Comparison of ENCODE assay signal across 13 cellular contexts in genomic region chr13:44272692-44273091, GRCh38.
DNase-seq lines count a peak whose midpoint lies in the region; TF ChIP-seq lines count a peak whose summit lies in the region.
"Had no signal": no experiment of that assay in that cellular context is flagged by ENCODE, and none has a peak within 500 bp of the region (broad histone marks: within the 10 kb centered on the region; RNA-seq: fewer than 3 reads in every experiment).

No MANE protein-coding gene starts in this region.

- H3K4me2 ChIP-seq in DOHH2 (ENCODE audit: low read length): peak overlapping the region; percentile 96

- no peak overlapping the region for H3K27ac Mint-ChIP-seq in progenitor cell of endocrine pancreas

- H3K4me3 ChIP-seq in DOHH2 (ENCODE audit: low read length): peak overlapping the region; percentile 74; the same call in 1 of the 2 replicates
- no peak overlapping the region for H3K4me3 ChIP-seq in fibroblast of mammary gland (ENCODE audit: control insufficient read depth, low read depth, low read length)
- no peak overlapping the region for H3K4me3 ChIP-seq in skeletal muscle tissue (ENCODE audit: low read length in 3 of 3)
- H3K4me3 ChIP-seq in HAP-1: no peak overlapping the region

- H3K9me3 Mint-ChIP-seq in progenitor cell of endocrine pancreas (ENCODE audit: low read depth): no peaks in the 10 kb centered on the region

- no peaks in the 10 kb centered on the region for H3K27me3 ChIP-seq in DOHH2 (ENCODE audit: control insufficient read depth, low read length)
- no peaks in the 10 kb centered on the region for H3K27me3 ChIP-seq in skeletal muscle tissue (ENCODE audit: control insufficient read depth in 3 of 3, insufficient read depth in 3 of 3, low read length in 3 of 3)
- peaks cover 23% of the 10 kb centered on the region for H3K27me3 ChIP-seq in HAP-1 (ENCODE audit: low read depth)

- no peaks in the 10 kb centered on the region for H4K20me1 ChIP-seq in DOHH2 (ENCODE audit: control insufficient read depth, insufficient read depth, low read depth, low read length)

- peaks cover 33% of the 10 kb centered on the region for H3F3A ChIP-seq in DOHH2 (ENCODE audit: control insufficient read depth, insufficient read depth)

- no peak overlapping the region for H3K4me3 Mint-ChIP-seq in progenitor cell of endocrine pancreas (ENCODE audit: low read depth)

- H3K9me2 ChIP-seq in DOHH2 (replicated peaks; ENCODE audit: control insufficient read depth, low read length): no peaks in the 10 kb centered on the region

- H3K9me3 ChIP-seq in DOHH2 (ENCODE audit: control insufficient read depth, insufficient read depth, low read length): peaks cover 5% of the 10 kb centered on the region; the same call in 1 of the 2 replicates
- H3K9me3 ChIP-seq in skeletal muscle tissue (ENCODE audit: control insufficient read depth in 3 of 3, low read length in 3 of 3): no peaks in the 10 kb centered on the region
- H3K9me3 ChIP-seq in HAP-1: no peaks in the 10 kb centered on the region

- H3K9ac ChIP-seq in skeletal muscle tissue (ENCODE audit: low read depth in 1 of 3, low read length in 3 of 3): no peak overlapping the region

- H3K27me3 Mint-ChIP-seq in progenitor cell of endocrine pancreas: peaks cover 22% of the 10 kb centered on the region

- H3K27ac ChIP-seq in DOHH2 (ENCODE audit: low read depth, low read length) (no peak overlapping the region), skeletal muscle tissue (ENCODE audit: low read depth, low read length) (peak overlapping the region; percentile 87)

- H3K36me3 Mint-ChIP-seq in progenitor cell of endocrine pancreas (ENCODE audit: insufficient read depth): no peaks in the 10 kb centered on the region

- DNase-seq in RPMI7951 (ENCODE audit: low read depth): peak; percentile 91
- DNase-seq in fibroblast of mammary gland (ENCODE audit: low read depth): peak; percentile 53
- no peak for DNase-seq in activated CD4-positive, CD25-positive, alpha-beta regulatory T cell (lab: John Stamatoyannopoulos, UW)
- DNase-seq in HAP-1 (ENCODE audit: low spot score in 2 of 2): no peak
- no peak for DNase-seq in stimulated activated CD4-positive, alpha-beta T cell treated with anti-CD3 and anti-CD28 coated beads, Interleukin-2, amount 100 ng/mL, for 48 hours
- DNase-seq in progenitor cell of endocrine pancreas (ENCODE audit: low spot score, unreplicated experiment): no peak
- DNase-seq: activated naive CD4-positive, alpha-beta T cell treated with Interleukin-2 at 50 U/mL for 16 hours; CD8-positive, alpha-beta memory T cell; HCEC 1CT; MM.1S; NCI-H2029 had no signal

- H3K79me2 ChIP-seq in DOHH2 (ENCODE audit: control insufficient read depth, low read length): no peaks in the 10 kb centered on the region

- H3K36me3 ChIP-seq in DOHH2 (ENCODE audit: control insufficient read depth, low read length): peaks cover 6% of the 10 kb centered on the region
- no peaks in the 10 kb centered on the region for H3K36me3 ChIP-seq in skeletal muscle tissue (ENCODE audit: control insufficient read depth in 3 of 3, insufficient read depth in 3 of 3, low read length in 3 of 3)
- no peaks in the 10 kb centered on the region for H3K36me3 ChIP-seq in HAP-1 (replicated peaks)

- H3K4me1 ChIP-seq in DOHH2 (ENCODE audit: control insufficient read depth, low read length): peaks cover 80% of the 10 kb centered on the region
- H3K4me1 ChIP-seq in skeletal muscle tissue (ENCODE audit: control insufficient read depth in 3 of 3, insufficient read depth in 3 of 3, low read length in 3 of 3): peaks cover 32 to 49% (median 36%) of the 10 kb centered on the region in 3 donors
- no peaks in the 10 kb centered on the region for H3K4me1 ChIP-seq in HAP-1

- no peak for TF ChIP-seq CTCF in DOHH2 (IDR thresholded peaks at IDR 0.05; ENCODE audit: low read depth, low read length, poor library complexity, severe bottlenecking)
- TF ChIP-seq CTCF in fibroblast of mammary gland (conservative IDR thresholded peaks at IDR 0.05; ENCODE audit: control insufficient read depth, insufficient read depth, low read depth, low read length): no peak
- no peak for TF ChIP-seq CTCF in progenitor cell of endocrine pancreas (IDR thresholded peaks at IDR 0.05; ENCODE audit: unreplicated experiment)

- peaks cover 12% of the 10 kb centered on the region for H3K4me1 Mint-ChIP-seq in progenitor cell of endocrine pancreas (ENCODE audit: low read depth)

- in situ Hi-C loops in HAP-1 (cut with MboI; ENCODE audit: low sequenced_read_pairs): no loop called here

Comparison
In these comparisons a context has a peak if more than half of its experiments do, and no peak if none do; other contexts are left out.
1. DNase-seq: peak in RPMI7951 (single experiment) and fibroblast of mammary gland (single experiment); none in activated CD4-positive, CD25-positive, alpha-beta regulatory T cell (0 of 4), HAP-1 (0 of 2), stimulated activated CD4-positive, alpha-beta T cell treated with anti-CD3 and anti-CD28 coated beads, Interleukin-2, amount 100 ng/mL, for 48 hours (0 of 2) and progenitor cell of endocrine pancreas (single experiment).